2 cellular contexts compared by ENCODE assay signal in genomic region chr3:110933786-110934415, GRCh38.
TF ChIP-seq lines count a peak whose summit lies in the region.

No MANE protein-coding gene starts in this region.

TF ChIP-seq in IMR-90, 13 proteins besides CTCF, POLR2A, EP300 and RAD21 (continued from another document):
- TF ChIP-seq MAZ (IDR thresholded peaks at IDR 0.05; ENCODE audit: borderline replicate concordance, low read depth, low read length) (no peak), SMC3 (IDR thresholded peaks at IDR 0.05; ENCODE audit: low read depth, low read length) (no peak), MAFK (IDR thresholded peaks at IDR 0.05; ENCODE audit: low read depth, low read length) (no peak), CEBPB (IDR thresholded peaks at IDR 0.05; ENCODE audit: low read depth, low read length) (no peak), NFE2L2 (IDR thresholded peaks at IDR 0.05; ENCODE audit: low read depth, low read length) (no peak), FOS (IDR thresholded peaks at IDR 0.05; ENCODE audit: low read depth, low read length) (no peak), RFX5 (IDR thresholded peaks at IDR 0.05; ENCODE audit: low read depth, low read length) (no peak)

TF ChIP-seq in WTC11, 78 proteins besides CTCF, POLR2A, EP300 and RAD21:
- TF ChIP-seq ZNF121 (CRISPR knock-in tag; IDR thresholded peaks at IDR 0.05): no peak
- no peak for TF ChIP-seq NFYB (CRISPR knock-in tag; conservative IDR thresholded peaks at IDR 0.05; ENCODE audit: low read depth)
- no peak for TF ChIP-seq ESRRA (CRISPR knock-in tag; IDR thresholded peaks at IDR 0.05; ENCODE audit: borderline replicate concordance)
- no peak for TF ChIP-seq CREM (CRISPR knock-in tag; IDR thresholded peaks at IDR 0.05)
- no peak for TF ChIP-seq MXD4 (CRISPR knock-in tag; IDR thresholded peaks at IDR 0.05; ENCODE audit: borderline replicate concordance)
- TF ChIP-seq RELA (CRISPR knock-in tag; IDR thresholded peaks at IDR 0.05; ENCODE audit: borderline replicate concordance): no peak
- no peak for TF ChIP-seq AR (CRISPR knock-in tag; IDR thresholded peaks at IDR 0.05)
- TF ChIP-seq FOXK1 (CRISPR knock-in tag; IDR thresholded peaks at IDR 0.05): no peak
- TF ChIP-seq E2F4 (CRISPR knock-in tag; IDR thresholded peaks at IDR 0.05; ENCODE audit: borderline replicate concordance, low read depth): no peak
- TF ChIP-seq ZNF416 (CRISPR knock-in tag; IDR thresholded peaks at IDR 0.05): no peak
- TF ChIP-seq CREB1 (CRISPR knock-in tag; IDR thresholded peaks at IDR 0.05): no peak
- TF ChIP-seq ZNF263 (CRISPR knock-in tag; IDR thresholded peaks at IDR 0.05; ENCODE audit: low read depth): no peak
- TF ChIP-seq HMGXB4 (CRISPR knock-in tag; IDR thresholded peaks at IDR 0.05): no peak
- no peak for TF ChIP-seq ATF2 (CRISPR knock-in tag; IDR thresholded peaks at IDR 0.05; ENCODE audit: borderline replicate concordance, low read depth)
- no peak for TF ChIP-seq USF1 (CRISPR knock-in tag; IDR thresholded peaks at IDR 0.05)
- TF ChIP-seq STAT6 (CRISPR knock-in tag; conservative IDR thresholded peaks at IDR 0.05; ENCODE audit: low read depth): no peak
